ENCODE assay signal across 1 cellular context in the genomic region with DNA sequence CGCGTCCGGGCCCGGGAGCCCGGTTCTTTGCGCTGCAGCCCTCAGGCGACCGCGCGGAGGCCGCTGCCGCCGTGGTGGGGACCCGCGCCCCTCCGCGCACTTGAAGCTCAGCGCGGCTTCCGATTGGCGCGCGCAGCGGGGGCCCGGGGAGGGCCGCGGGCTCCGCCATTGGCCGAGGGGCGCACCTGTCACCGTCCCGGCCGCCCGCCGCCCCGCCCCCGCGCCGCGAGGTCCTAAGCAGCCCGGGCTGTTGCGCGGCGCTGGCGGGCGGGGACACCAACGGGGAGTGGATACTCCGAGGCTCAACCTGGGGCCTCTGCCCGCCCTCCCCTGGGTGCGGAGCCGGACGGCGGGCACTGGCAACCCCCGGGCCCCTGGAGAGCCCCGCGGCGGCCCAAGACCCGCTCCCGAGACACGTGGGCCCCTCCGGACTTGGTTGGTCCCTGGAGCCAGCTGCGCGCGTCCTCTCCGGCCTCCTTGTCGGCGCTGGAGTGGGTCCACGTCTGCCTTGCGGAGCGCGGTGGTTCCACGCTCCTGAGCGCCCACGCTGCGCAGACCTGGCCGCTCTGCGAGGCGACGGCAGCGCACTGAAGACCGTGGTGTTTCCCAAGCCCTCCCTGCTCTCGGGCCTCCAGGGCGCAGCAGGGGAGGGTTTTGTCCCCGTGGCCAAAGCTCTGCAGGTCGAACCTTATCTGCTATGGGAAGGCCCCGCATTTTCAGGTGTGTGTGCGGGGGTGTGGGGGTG.
A peak's percentile ranks its signal among the peaks of the same experiment; 100 is the strongest.
TF ChIP-seq lines count a peak whose summit lies in the region.

Gene MNX1 (minus strand): TSS at position 76 of the 745 bp plus-strand sequence. CDS start 313 bp downstream, outside the sequence.

TF ChIP-seq in K562, 482 proteins besides CTCF, POLR2A, EP300 and RAD21 (continued from another document and continues in another):
- TF ChIP-seq, protein P1, sequence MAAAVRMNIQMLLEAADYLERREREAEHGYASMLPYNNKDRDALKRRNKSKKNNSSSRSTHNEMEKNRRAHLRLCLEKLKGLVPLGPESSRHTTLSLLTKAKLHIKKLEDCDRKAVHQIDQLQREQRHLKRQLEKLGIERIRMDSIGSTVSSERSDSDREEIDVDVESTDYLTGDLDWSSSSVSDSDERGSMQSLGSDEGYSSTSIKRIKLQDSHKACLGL (CRISPR knock-in tag; IDR thresholded peaks at IDR 0.05; ENCODE audit: borderline replicate concordance, poor library complexity, severe bottlenecking), result no peak
- TF ChIP-seq FOXP1 (CRISPR knock-in tag; IDR thresholded peaks at IDR 0.05) (peak; percentile 63; the same call in 1 of the 2 replicates), FOSL1 (tag; conservative IDR thresholded peaks at IDR 0.05) (no peak), CBFA2T3 (IDR thresholded peaks at IDR 0.05) (no peak), STAG1 (CRISPR knock-in tag; IDR thresholded peaks at IDR 0.05; ENCODE audit: borderline replicate concordance) (no peak), ZNF354B (CRISPR knock-in tag; IDR thresholded peaks at IDR 0.05) (no peak), MEF2A (IDR thresholded peaks at IDR 0.05; ENCODE audit: control insufficient read depth, low read depth, low read length) (no peak), RBM15 (IDR thresholded peaks at IDR 0.05; ENCODE audit: insufficient read depth, low read length) (no peak), ZNF197 (CRISPR knock-in tag; IDR thresholded peaks at IDR 0.05; ENCODE audit: low read depth) (no peak), PHF8 (IDR thresholded peaks at IDR 0.05; ENCODE audit: borderline replicate concordance, low read length) (peak; percentile 77; the same call in 1 of the 2 replicates), PHB2 (IDR thresholded peaks at IDR 0.05; ENCODE audit: low read depth) (no peak), FOXJ3 (CRISPR knock-in tag; IDR thresholded peaks at IDR 0.05) (no peak), EZH2 (IDR thresholded peaks at IDR 0.05; ENCODE audit: borderline replicate concordance, low read depth, low read length) (no peak), ZNF146 (CRISPR knock-in tag; IDR thresholded peaks at IDR 0.05; ENCODE audit: unreplicated experiment) (no peak), MYNN (IDR thresholded peaks at IDR 0.05) (no peak), MYNN (CRISPR knock-in tag; IDR thresholded peaks at IDR 0.05) (no peak), BDP1 (IDR thresholded peaks at IDR 0.05; ENCODE audit: insufficient read depth, insufficient read length) (no peak), RAD51 (IDR thresholded peaks at IDR 0.05; ENCODE audit: borderline replicate concordance, low read depth) (no peak), FOXP4 (CRISPR knock-in tag; IDR thresholded peaks at IDR 0.05; ENCODE audit: borderline replicate concordance) (no peak), TCF15 (CRISPR knock-in tag; IDR thresholded peaks at IDR 0.05) (no peak), DMBX1 (CRISPR knock-in tag; IDR thresholded peaks at IDR 0.05; ENCODE audit: borderline replicate concordance) (no peak), U2AF2 (optimal IDR thresholded peaks at IDR 0.05; ENCODE audit: low read depth, low read length) (no peak), SAFB (IDR thresholded peaks at IDR 0.05; ENCODE audit: borderline replicate concordance, low read depth, low read length) (peak; percentile 75; the same call in 1 of the 2 replicates), RFX1 (IDR thresholded peaks at IDR 0.05) (no peak), SREBF2 (CRISPR knock-in tag; IDR thresholded peaks at IDR 0.05) (no peak), BRD4 (IDR thresholded peaks at IDR 0.05) (no peak), TCF7L2 (IDR thresholded peaks at IDR 0.05; ENCODE audit: low read depth, low read length) (no peak), CHAMP1 (IDR thresholded peaks at IDR 0.05) (no peak), ILF3 (IDR thresholded peaks at IDR 0.05; ENCODE audit: borderline replicate concordance) (no peak), XRCC5 (IDR thresholded peaks at IDR 0.05; ENCODE audit: low read depth, low read length) (no peak), POLR3A (IDR thresholded peaks at IDR 0.05; ENCODE audit: borderline replicate concordance, extremely low read depth, insufficient read depth, insufficient read length) (no peak), ZNF408 (CRISPR knock-in tag; IDR thresholded peaks at IDR 0.05; ENCODE audit: low read depth) (no peak), GATA2 (CRISPR knock-in tag; IDR thresholded peaks at IDR 0.05) (no peak), CBX1 (IDR thresholded peaks at IDR 0.05; ENCODE audit: low read depth) (no peak), TGIF2 (CRISPR knock-in tag; IDR thresholded peaks at IDR 0.05) (no peak), DIDO1 (tag; IDR thresholded peaks at IDR 0.05; ENCODE audit: low read depth) (no peak), KAT8 (IDR thresholded peaks at IDR 0.05; ENCODE audit: low read depth) (no peak), KAT7 (CRISPR knock-in tag; IDR thresholded peaks at IDR 0.05; ENCODE audit: borderline replicate concordance) (no peak), JUNB (CRISPR knock-in tag; conservative IDR thresholded peaks at IDR 0.05) (no peak), L3MBTL2 (IDR thresholded peaks at IDR 0.05) (peak; percentile 82), ZKSCAN1 (IDR thresholded peaks at IDR 0.05; ENCODE audit: low read depth, low read length) (no peak), ZKSCAN3 (CRISPR knock-in tag; IDR thresholded peaks at IDR 0.05) (no peak), PRDM10 (IDR thresholded peaks at IDR 0.05; ENCODE audit: partially characterized antibody) (peak; percentile 86), SIN3A (IDR thresholded peaks at IDR 0.05; ENCODE audit: borderline replicate concordance in 2 of 2, control insufficient read depth in 1 of 2, low read depth in 2 of 2, low read length in 2 of 2) (peak; percentile 3 to 42; a peak in 1 of 4 replicates), YY1 (IDR thresholded peaks at IDR 0.05; ENCODE audit: borderline replicate concordance in 1 of 3, control insufficient read depth in 1 of 3, extremely low read depth in 1 of 3, insufficient read depth in 3 of 3, insufficient read length in 1 of 3, insufficient replicate concordance in 2 of 3, low read depth in 1 of 3, low read length in 2 of 3) (peak in 2 of 3 experiments; percentile 45 to 65), RBM17 (IDR thresholded peaks at IDR 0.05; ENCODE audit: borderline replicate concordance, low read depth, low read length) (no peak), PBX2 (CRISPR knock-in tag; IDR thresholded peaks at IDR 0.05; ENCODE audit: low read depth) (no peak), PBX2 (tag; conservative IDR thresholded peaks at IDR 0.05; ENCODE audit: low read depth) (no peak), GATAD2B (IDR thresholded peaks at IDR 0.05; ENCODE audit: borderline replicate concordance) (peak; percentile 92), MTA1 (IDR thresholded peaks at IDR 0.05; ENCODE audit: borderline replicate concordance) (peak; percentile 28; the same call in 1 of the 2 replicates)
- TF ChIP-seq, protein P2, sequence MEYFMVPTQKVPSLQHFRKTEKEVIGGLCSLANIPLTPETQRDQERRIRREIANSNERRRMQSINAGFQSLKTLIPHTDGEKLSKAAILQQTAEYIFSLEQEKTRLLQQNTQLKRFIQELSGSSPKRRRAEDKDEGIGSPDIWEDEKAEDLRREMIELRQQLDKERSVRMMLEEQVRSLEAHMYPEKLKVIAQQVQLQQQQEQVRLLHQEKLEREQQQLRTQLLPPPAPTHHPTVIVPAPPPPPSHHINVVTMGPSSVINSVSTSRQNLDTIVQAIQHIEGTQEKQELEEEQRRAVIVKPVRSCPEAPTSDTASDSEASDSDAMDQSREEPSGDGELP (CRISPR knock-in tag; IDR thresholded peaks at IDR 0.05; ENCODE audit: borderline replicate concordance), result peak; percentile 50
- TF ChIP-seq, protein P3, sequence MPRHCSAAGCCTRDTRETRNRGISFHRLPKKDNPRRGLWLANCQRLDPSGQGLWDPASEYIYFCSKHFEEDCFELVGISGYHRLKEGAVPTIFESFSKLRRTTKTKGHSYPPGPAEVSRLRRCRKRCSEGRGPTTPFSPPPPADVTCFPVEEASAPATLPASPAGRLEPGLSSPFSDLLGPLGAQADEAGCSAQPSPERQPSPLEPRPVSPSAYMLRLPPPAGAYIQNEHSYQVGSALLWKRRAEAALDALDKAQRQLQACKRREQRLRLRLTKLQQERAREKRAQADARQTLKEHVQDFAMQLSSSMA (CRISPR knock-in tag; IDR thresholded peaks at IDR 0.05), result no peak
- TF ChIP-seq, protein P4, sequence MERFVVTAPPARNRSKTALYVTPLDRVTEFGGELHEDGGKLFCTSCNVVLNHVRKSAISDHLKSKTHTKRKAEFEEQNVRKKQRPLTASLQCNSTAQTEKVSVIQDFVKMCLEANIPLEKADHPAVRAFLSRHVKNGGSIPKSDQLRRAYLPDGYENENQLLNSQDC (CRISPR knock-in tag; IDR thresholded peaks at IDR 0.05), result no peak
